16 cellular contexts compared by ENCODE assay signal in the genomic region with DNA sequence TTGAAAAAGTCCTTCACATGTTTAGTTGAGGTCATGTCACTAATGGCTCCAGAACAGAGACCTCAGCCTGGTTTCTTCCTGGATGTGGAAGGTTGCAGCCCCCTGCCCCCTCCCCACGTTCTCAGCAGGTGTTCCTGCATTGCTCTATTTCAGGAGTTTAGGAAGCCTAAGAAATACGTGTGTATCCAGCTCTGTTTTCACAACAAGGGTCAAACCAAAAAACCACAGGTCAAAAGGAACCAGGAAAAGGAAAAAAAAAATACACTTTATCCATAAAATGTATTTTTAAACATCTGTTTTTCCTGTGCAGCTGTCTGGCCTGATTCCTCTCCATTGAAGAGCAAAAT.
DNase-seq lines count a peak whose midpoint lies in the region; ATAC-seq and TF ChIP-seq lines count a peak whose summit lies in the region.
"Had no signal": no experiment of that assay in that cellular context is flagged by ENCODE, and none has a peak within 500 bp of the region (broad histone marks: within the 10 kb centered on the region; RNA-seq: fewer than 3 reads in every experiment).

No MANE protein-coding gene starts in this region.

- H3K27me3 Mint-ChIP-seq in activated CD8-positive, alpha-beta T cell treated with anti-CD3 and anti-CD28 coated beads, Interleukin-2, amount 10 ng/mL, durations not matched to agents 7 days and 5 days (ENCODE audit: low read depth) = peaks cover 7% of the 10 kb centered on the region

- H3K9me3 ChIP-seq in vagina = no peaks in the 10 kb centered on the region
- H3K9me3 ChIP-seq: left lung had no signal

- H3K4me1 Mint-ChIP-seq in activated CD8-positive, alpha-beta T cell treated with anti-CD3 and anti-CD28 coated beads, Interleukin-2, amount 10 ng/mL, durations not matched to agents 7 days and 5 days (ENCODE audit: low read depth) = peaks cover 22% of the 10 kb centered on the region
- H3K4me1 Mint-ChIP-seq: H9 had no signal

- TF ChIP-seq CTCF in vagina (IDR thresholded peaks at IDR 0.05) = no peak

- POLR2A ChIA-PET in activated CD8-positive, alpha-beta T cell treated with anti-CD3 and anti-CD28 coated beads, Interleukin-2, amount 10 ng/mL, durations not matched to agents 7 days and 5 days (lab: Charles Lee) = no interaction called here

- H3K36me3 Mint-ChIP-seq in activated CD8-positive, alpha-beta T cell treated with anti-CD3 and anti-CD28 coated beads, Interleukin-2, amount 10 ng/mL, durations not matched to agents 7 days and 5 days (ENCODE audit: low read depth) = no peaks in the 10 kb centered on the region

- no peak for TF ChIP-seq POLR2A in vagina (IDR thresholded peaks at IDR 0.05)

- no peaks in the 10 kb centered on the region for H3K9me3 Mint-ChIP-seq in activated CD8-positive, alpha-beta T cell treated with anti-CD3 and anti-CD28 coated beads, Interleukin-2, amount 10 ng/mL, durations not matched to agents 7 days and 5 days (ENCODE audit: insufficient read depth)

- no peak overlapping the region for H3K27ac ChIP-seq in vagina
- H3K27ac ChIP-seq: left lung had no signal

- ATAC-seq in GM19351 (IDR thresholded peaks at IDR 0.05; ENCODE audit: unreplicated experiment) (peak; percentile 10), HG02588 (IDR thresholded peaks at IDR 0.05; ENCODE audit: unreplicated experiment) (peak; percentile 18), GM21786 (IDR thresholded peaks at IDR 0.05; ENCODE audit: unreplicated experiment) (no peak)
- no peak for ATAC-seq in activated CD8-positive, alpha-beta T cell treated with anti-CD3 and anti-CD28 coated beads, Interleukin-2, amount 10 ng/mL, durations not matched to agents 7 days and 5 days
- ATAC-seq: sciatic nerve had no signal

- H3K4me1 ChIP-seq in vagina = no peaks in the 10 kb centered on the region
- H3K4me1 ChIP-seq: left lung had no signal

- intact Hi-C loops in vagina (cut with DNase I) = no loop called here

- H3K36me3 ChIP-seq in vagina = no peaks in the 10 kb centered on the region
- H3K36me3 ChIP-seq: left lung had no signal

- no peak overlapping the region for H3K4me3 ChIP-seq in vagina
- H3K4me3 ChIP-seq: left lung had no signal

- no peak overlapping the region for H3K4me3 Mint-ChIP-seq in activated CD8-positive, alpha-beta T cell treated with anti-CD3 and anti-CD28 coated beads, Interleukin-2, amount 10 ng/mL, durations not matched to agents 7 days and 5 days
- H3K4me3 Mint-ChIP-seq: H9 had no signal

- CTCF ChIA-PET in activated CD8-positive, alpha-beta T cell treated with anti-CD3 and anti-CD28 coated beads, Interleukin-2, amount 10 ng/mL, durations not matched to agents 7 days and 5 days (lab: Charles Lee) = interaction anchor here (0.9 to 1.3 kb wide), 2 partner anchors 74 to 96 kb away, joined by 4 to 5 read pairs; no protein-coding TSS in a partner anchor

- H3K27me3 ChIP-seq in vagina = no peaks in the 10 kb centered on the region
- H3K27me3 ChIP-seq: left lung had no signal

- H3K27ac Mint-ChIP-seq in activated CD8-positive, alpha-beta T cell treated with anti-CD3 and anti-CD28 coated beads, Interleukin-2, amount 10 ng/mL, durations not matched to agents 7 days and 5 days = peak overlapping the region; percentile 51
- H3K27ac Mint-ChIP-seq: H9 had no signal

- no peak for DNase-seq in activated CD8-positive, alpha-beta T cell treated with anti-CD3 and anti-CD28 coated beads, Interleukin-2, amount 10 ng/mL, durations not matched to agents 7 days and 5 days
- peak; percentile 28 for DNase-seq in kidney glomerular epithelial cell (lab: John Stamatoyannopoulos, UW)
- DNase-seq in vagina (ENCODE audit: extremely low spot score in 2 of 2) = no peak
- no peak for DNase-seq in glomerular visceral epithelial cell (ENCODE audit: extremely low spot score)
- DNase-seq: AML-193, aorta, cerebellar nuclear complex, foreskin melanocyte, left lung, NCI-H187, SHP77 treated with DMSO at 0.1 percent for 48 hours had no signal

Comparison
In these comparisons a context has a peak if more than half of its experiments do, and no peak if none do; other contexts are left out.
1. ATAC-seq: peak in GM19351 (single experiment) and HG02588 (single experiment); none in activated CD8-positive, alpha-beta T cell treated with anti-CD3 and anti-CD28 coated beads, Interleukin-2, amount 10 ng/mL, durations not matched to agents 7 days and 5 days (single experiment) and GM21786 (single experiment).